Comparison of ENCODE assay signal across 8 cellular contexts in genomic region chr3:188061133-188061532, GRCh38.
DNase-seq lines count a peak whose midpoint lies in the region; ATAC-seq and TF ChIP-seq lines count a peak whose summit lies in the region.

No MANE protein-coding gene starts in this region.

- no peak overlapping the region for H2BK15ac ChIP-seq in mesendoderm (replicated peaks; ENCODE audit: low read depth)

- H3K4ac ChIP-seq in mesendoderm (ENCODE audit: low read depth, low read length), result no peak overlapping the region

- H3K4me2 ChIP-seq in mesendoderm (ENCODE audit: low read length), result no peak overlapping the region

- peak overlapping the region; percentile 55 for H3K18ac ChIP-seq in mesendoderm (ENCODE audit: low read length)

- no peak overlapping the region for H2AK5ac ChIP-seq in mesendoderm (ENCODE audit: low read length)

- H3K79me2 ChIP-seq in mesendoderm (ENCODE audit: control insufficient read depth, insufficient read depth, low read length), result no peaks in the 10 kb centered on the region

- no peaks in the 10 kb centered on the region for H3K79me1 ChIP-seq in mesendoderm (ENCODE audit: low read length)

- H3K56ac ChIP-seq in mesendoderm (ENCODE audit: low read length), result no peak overlapping the region

- H3K4me1 ChIP-seq in HEK293 (ENCODE audit: control insufficient read depth, insufficient read depth, low read length) (no peaks in the 10 kb centered on the region; the same call in 1 of the 2 replicates), mesendoderm (ENCODE audit: control insufficient read depth, low read depth, low read length) (peaks cover 8% of the 10 kb centered on the region)

- no peaks in the 10 kb centered on the region for H3K36me3 ChIP-seq in HEK293 (ENCODE audit: control insufficient read depth in 2 of 2, insufficient read depth in 1 of 2, low read length in 2 of 2)
- no peaks in the 10 kb centered on the region for H3K36me3 ChIP-seq in mesendoderm (ENCODE audit: control insufficient read depth, insufficient read depth, low read length)

- H4K5ac ChIP-seq in mesendoderm (ENCODE audit: low read length), result no peak overlapping the region

- ATAC-seq in GM21423 (IDR thresholded peaks at IDR 0.05; ENCODE audit: unreplicated experiment), result no peak
- ATAC-seq in GM18909 (IDR thresholded peaks at IDR 0.05; ENCODE audit: poor library complexity, unreplicated experiment), result no peak
- ATAC-seq in GM18517 (IDR thresholded peaks at IDR 0.05; ENCODE audit: unreplicated experiment), result no peak

- POLR2A ChIA-PET in HEK293 (lab: Yijun Ruan, JAX), result no interaction called here

- no peak overlapping the region for H4K8ac ChIP-seq in mesendoderm (ENCODE audit: low read depth, low read length)

- no peak overlapping the region for H3K9ac ChIP-seq in mesendoderm (ENCODE audit: low read length)

- TF ChIP-seq CTCF in HEK293 (tag by site-specific recombination; IDR thresholded peaks at IDR 0.05), result no peak

- H2BK5ac ChIP-seq in mesendoderm (ENCODE audit: low read length), result no peak overlapping the region

- CTCF ChIA-PET in HEK293 (lab: Yijun Ruan, JAX), result interaction anchor here (0.7 kb wide), 1 partner anchor 312 kb away, joined by 3 read pairs; no protein-coding TSS in a partner anchor

- H3K27ac ChIP-seq in HEK293 (ENCODE audit: extremely low read depth, low read depth, low read length) (no peak overlapping the region), mesendoderm (ENCODE audit: low read depth, low read length) (no peak overlapping the region)

- no peak overlapping the region for H2BK120ac ChIP-seq in mesendoderm (ENCODE audit: low read depth, low read length)

- peak; percentile 94 for DNase-seq in RPMI7951 (ENCODE audit: low read depth)
- DNase-seq in activated naive CD4-positive, alpha-beta T cell treated with anti-CD3 and anti-CD28 coated beads, Interleukin-2, amount 50 U/mL, for 16 hours, result peak; percentile 49
- DNase-seq in mesendoderm, result peak; percentile 93
- no peak for DNase-seq in NCI-H187 treated with DMSO at 0.1 percent for 48 hours (lab: John Stamatoyannopoulos, UW)

- H3K4me3 ChIP-seq in HEK293 (ENCODE audit: low read depth, low read length) (no peak overlapping the region), mesendoderm (ENCODE audit: low read length) (no peak overlapping the region)

- H3K27me3 ChIP-seq in mesendoderm (ENCODE audit: insufficient read depth, low read length, poor library complexity), result no peaks in the 10 kb centered on the region

- no peaks in the 10 kb centered on the region for H3K9me3 ChIP-seq in HEK293 (ENCODE audit: control insufficient read depth, insufficient read depth, low read depth, low read length)

- no CpG with 5 or more reads among the region's 2 CpGs for WGBS in mesendoderm (ENCODE audit: extremely low coverage, insufficient coverage, low lambda C conversion rate)

- H3K23ac ChIP-seq in mesendoderm (ENCODE audit: low read length), result no peak overlapping the region

TF ChIP-seq in HEK293, 187 proteins besides CTCF, POLR2A, EP300 and RAD21:
- TF ChIP-seq ZNF600 (tag by site-specific recombination; IDR thresholded peaks at IDR 0.05) (0 out of 2 replicates have a peak, but pooled peaks have one; percentile 22), GLI2 (tag by site-specific recombination; IDR thresholded peaks at IDR 0.05; ENCODE audit: borderline replicate concordance, low read depth) (no peak), ZNF521 (tag by site-specific recombination; IDR thresholded peaks at IDR 0.05) (no peak), ZBTB21 (tag by site-specific recombination; IDR thresholded peaks at IDR 0.05) (no peak), ZNF221 (tag by site-specific recombination; IDR thresholded peaks at IDR 0.05; ENCODE audit: borderline replicate concordance) (no peak), ZNF239 (tag by site-specific recombination; IDR thresholded peaks at IDR 0.05) (no peak), ZBTB8A (tag by site-specific recombination; IDR thresholded peaks at IDR 0.05) (no peak), ZNF692 (tag by site-specific recombination; IDR thresholded peaks at IDR 0.05) (no peak), ZNF174 (tag by site-specific recombination; IDR thresholded peaks at IDR 0.05) (no peak), REST (tag by site-specific recombination; IDR thresholded peaks at IDR 0.05) (no peak), ZNF670 (tag by site-specific recombination; IDR thresholded peaks at IDR 0.05; ENCODE audit: low read depth) (no peak), ZNF561 (tag by site-specific recombination; IDR thresholded peaks at IDR 0.05; ENCODE audit: borderline replicate concordance) (no peak), HOXA7 (CRISPR knock-in tag; IDR thresholded peaks at IDR 0.05; ENCODE audit: borderline replicate concordance) (no peak), PRDM10 (tag by site-specific recombination; IDR thresholded peaks at IDR 0.05) (peak; percentile 50), YY1 (tag by site-specific recombination; IDR thresholded peaks at IDR 0.05) (no peak), ZFP69B (tag by site-specific recombination; IDR thresholded peaks at IDR 0.05) (no peak)
- TF ChIP-seq, protein P1, sequence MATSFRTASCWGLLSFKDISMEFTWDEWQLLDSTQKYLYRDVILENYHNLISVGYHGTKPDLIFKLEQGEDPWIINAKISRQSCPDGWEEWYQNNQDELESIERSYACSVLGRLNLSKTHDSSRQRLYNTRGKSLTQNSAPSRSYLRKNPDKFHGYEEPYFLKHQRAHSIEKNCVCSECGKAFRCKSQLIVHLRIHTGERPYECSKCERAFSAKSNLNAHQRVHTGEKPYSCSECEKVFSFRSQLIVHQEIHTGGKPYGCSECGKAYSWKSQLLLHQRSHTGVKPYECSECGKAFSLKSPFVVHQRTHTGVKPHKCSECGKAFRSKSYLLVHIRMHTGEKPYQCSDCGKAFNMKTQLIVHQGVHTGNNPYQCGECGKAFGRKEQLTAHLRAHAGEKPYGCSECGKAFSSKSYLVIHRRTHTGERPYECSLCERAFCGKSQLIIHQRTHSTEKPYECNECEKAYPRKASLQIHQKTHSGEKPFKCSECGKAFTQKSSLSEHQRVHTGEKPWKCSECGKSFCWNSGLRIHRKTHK (tag by site-specific recombination; IDR thresholded peaks at IDR 0.05), result no peak
TF ChIP-seq in HEK293: peak in this region for 2.
